Comparison of ENCODE assay signal across 8 cellular contexts in the genomic region with DNA sequence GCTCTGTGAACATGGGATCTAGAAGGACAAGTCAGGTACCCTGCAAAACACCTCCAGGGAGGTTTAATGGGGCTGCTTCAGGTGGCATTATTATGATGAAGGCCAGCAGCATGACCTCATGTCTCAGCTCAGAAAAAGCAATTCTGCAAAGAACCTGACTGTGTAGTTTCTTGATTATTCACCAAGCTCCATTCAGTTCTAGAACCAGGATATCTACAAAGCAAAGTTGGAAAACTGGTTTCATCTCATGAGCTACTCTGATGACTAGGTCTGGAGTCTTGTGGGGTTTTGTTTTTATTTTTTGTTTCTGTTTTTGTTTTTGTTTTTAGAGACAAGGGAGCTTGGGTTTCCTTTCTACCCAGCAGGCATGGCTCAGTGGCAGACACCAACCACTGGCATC.
"Had no signal": no experiment of that assay in that cellular context is flagged by ENCODE, and none has a peak within 500 bp of the region (broad histone marks: within the 10 kb centered on the region; RNA-seq: fewer than 3 reads in every experiment).

No MANE protein-coding gene starts in this region.

- H3K4me1 ChIP-seq: body of pancreas, esophagus muscularis mucosa, transverse colon had no signal

- H3K27me3 ChIP-seq: body of pancreas, esophagus muscularis mucosa, transverse colon had no signal

- H3K27ac ChIP-seq: body of pancreas, esophagus muscularis mucosa, SK-N-MC, transverse colon had no signal

- H3K9me3 ChIP-seq: body of pancreas, esophagus muscularis mucosa, mucosa of descending colon, transverse colon had no signal

- H3K4me3 ChIP-seq: body of pancreas, esophagus muscularis mucosa, mucosa of descending colon, SK-N-MC, transverse colon had no signal

- DNase-seq: activated effector memory CD4-positive, alpha-beta T cell treated with Interleukin-2 at 50 U/mL for 16 hours; amniotic stem cell; cortex of kidney had no signal

- ATAC-seq: body of pancreas had no signal

- H3K36me3 ChIP-seq: transverse colon had no signal
